ENCODE assay signal across 9 cellular contexts in the genomic region with DNA sequence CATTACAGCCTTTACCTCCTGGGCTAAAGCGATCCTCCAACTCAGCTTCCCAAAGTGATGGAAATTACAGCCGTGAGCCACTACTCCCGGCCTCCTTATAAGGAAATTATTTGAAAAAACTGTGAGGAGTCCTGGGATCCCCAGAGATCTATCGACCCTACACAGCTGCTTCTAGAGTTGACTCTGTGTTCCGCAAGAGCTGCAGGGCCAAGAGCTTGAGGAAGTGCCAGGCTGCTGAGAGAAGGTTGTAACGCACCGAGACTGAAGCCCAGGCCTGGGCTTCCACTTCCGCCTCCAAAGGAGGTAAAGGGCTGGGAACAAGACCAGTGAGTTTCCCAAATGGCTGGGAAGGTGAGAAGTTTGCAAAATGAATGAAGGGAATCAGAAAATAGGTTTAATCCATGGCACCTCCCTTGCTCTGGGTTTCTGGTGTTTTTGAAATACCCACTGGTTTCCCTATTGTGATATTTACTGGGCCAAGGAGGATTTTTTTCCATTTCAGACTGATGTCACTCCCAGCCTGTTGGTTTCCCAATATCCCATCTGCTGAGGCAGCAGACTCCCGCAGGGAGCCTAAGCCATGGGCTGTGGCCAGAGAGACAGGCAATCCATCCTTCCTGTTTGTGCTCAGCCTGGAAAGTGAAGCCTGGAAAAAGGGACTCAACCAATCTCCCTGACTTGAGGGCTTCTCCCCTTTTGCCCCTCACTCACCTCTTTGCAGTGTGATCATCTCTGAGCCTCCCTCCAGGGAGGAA.
DNase-seq lines count a peak whose midpoint lies in the region; ATAC-seq and TF ChIP-seq lines count a peak whose summit lies in the region.
"Had no signal": no experiment of that assay in that cellular context is flagged by ENCODE, and none has a peak within 500 bp of the region (broad histone marks: within the 10 kb centered on the region; RNA-seq: fewer than 3 reads in every experiment).

No MANE protein-coding gene starts in this region.

- no peak for TF ChIP-seq CTCF in NB4 (IDR thresholded peaks at IDR 0.05; ENCODE audit: low read depth, low read length)
- TF ChIP-seq CTCF in fibroblast of pulmonary artery (IDR thresholded peaks at IDR 0.05; ENCODE audit: low read length, missing control alignments), result no peak
- TF ChIP-seq CTCF in parathyroid adenoma (IDR thresholded peaks at IDR 0.05), result no peak

- H3K4me2 ChIP-seq in parathyroid adenoma (ENCODE audit: low read length), result no peak overlapping the region

- H2AFZ ChIP-seq in parathyroid adenoma, result no peak overlapping the region

- no peak for TF ChIP-seq POLR2A in NB4 (IDR thresholded peaks at IDR 0.05; ENCODE audit: extremely low read depth, insufficient read length)

- no peaks in the 10 kb centered on the region for H3K9me3 ChIP-seq in parathyroid adenoma (ENCODE audit: control insufficient read depth, low read length)

- peak; percentile 6 for DNase-seq in GM04504 (ENCODE audit: low read depth)
- peak; percentile 58 for DNase-seq in NB4 (ENCODE audit: low read depth)
- DNase-seq in fibroblast of pulmonary artery (ENCODE audit: low read depth), result peak; percentile 44
- DNase-seq in T-helper 1 cell, result no peak
- DNase-seq in stimulated activated naive CD4-positive, alpha-beta T cell treated with Interleukin-2 at 50 U/mL for 16 hours (lab: John Stamatoyannopoulos, UW), result no peak
- DNase-seq in activated gamma-delta T cell treated with Interleukin-2 at 50 U/mL for 16 hours, result no peak
- DNase-seq: NCI-H748 treated with DMSO at 0.1 percent for 48 hours had no signal

- no peaks in the 10 kb centered on the region for H3K27me3 ChIP-seq in parathyroid adenoma (ENCODE audit: control insufficient read depth, insufficient read depth, low read length)

- no peaks in the 10 kb centered on the region for H3K4me1 ChIP-seq in parathyroid adenoma

- no peaks in the 10 kb centered on the region for H3K36me3 ChIP-seq in parathyroid adenoma (ENCODE audit: control insufficient read depth, insufficient read depth, low read length)

- H3K79me2 ChIP-seq in parathyroid adenoma, result no peaks in the 10 kb centered on the region

- peak overlapping the region; percentile 59 for H3K27ac ChIP-seq in parathyroid adenoma

- ATAC-seq in GM21515 (IDR thresholded peaks at IDR 0.05; ENCODE audit: unreplicated experiment), result no peak

- no peak overlapping the region for H3K9ac ChIP-seq in parathyroid adenoma

- H3K4me3 ChIP-seq in NB4 (ENCODE audit: low read depth, low read length), result no peak overlapping the region
- no peak overlapping the region for H3K4me3 ChIP-seq in fibroblast of pulmonary artery (replicated peaks; ENCODE audit: low read depth, low read length)
- no peak overlapping the region for H3K4me3 ChIP-seq in parathyroid adenoma (ENCODE audit: low read depth, low read length)

Comparison
In these comparisons a context has a peak if more than half of its experiments do, and no peak if none do; other contexts are left out.
1. DNase-seq: peak in GM04504 (single experiment), NB4 (single experiment) and fibroblast of pulmonary artery (single experiment); none in T-helper 1 cell (0 of 5), stimulated activated naive CD4-positive, alpha-beta T cell treated with Interleukin-2 at 50 U/mL for 16 hours (single experiment) and activated gamma-delta T cell treated with Interleukin-2 at 50 U/mL for 16 hours (single experiment).